In the genomic region with DNA sequence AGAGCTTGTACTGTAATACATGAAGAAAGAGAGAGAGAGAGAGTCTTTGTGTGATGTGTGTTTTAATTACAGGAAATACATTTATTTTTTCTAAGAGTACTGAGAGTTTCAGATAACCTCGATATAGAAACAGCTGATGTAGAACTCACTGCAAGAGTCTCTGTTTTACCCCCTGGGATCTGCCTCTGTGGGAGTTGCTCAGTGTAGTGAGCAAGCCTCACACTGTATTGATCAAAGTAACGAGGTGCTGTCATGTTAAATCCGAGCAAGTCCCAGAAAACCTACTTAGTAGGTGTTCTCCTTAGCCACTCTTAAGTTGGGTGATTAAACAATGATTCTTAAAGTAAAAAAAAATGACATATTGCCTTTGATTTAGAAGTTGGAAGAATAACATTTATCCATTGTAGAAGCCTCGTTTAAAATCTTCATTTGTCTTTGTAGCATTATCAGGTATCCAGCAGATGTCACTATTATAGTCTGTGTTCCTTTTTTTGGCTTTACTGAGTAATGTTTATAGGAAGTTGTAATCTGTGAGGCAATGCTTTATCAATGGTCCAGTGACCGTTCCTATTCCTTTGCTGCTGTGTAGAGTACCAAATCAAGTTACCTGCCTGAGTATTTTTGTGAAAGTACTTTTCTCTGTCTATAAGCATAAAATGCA, we compare ENCODE assay signal across 9 cellular contexts.
DNase-seq lines count a peak whose midpoint lies in the region; ATAC-seq, FAIRE-seq and TF ChIP-seq lines count a peak whose summit lies in the region.
"Had no signal": no experiment of that assay in that cellular context is flagged by ENCODE, and none has a peak within 500 bp of the region (broad histone marks: within the 10 kb centered on the region; RNA-seq: fewer than 3 reads in every experiment).

No MANE protein-coding gene starts in this region.

- CTCF ChIA-PET in activated CD8-positive, alpha-beta memory T cell treated with anti-CD3 and anti-CD28 coated beads, Interleukin-2, amount 10 ng/mL, durations not matched to agents 7 days and 5 days (lab: Charles Lee): interaction anchor here (1.3 to 1.6 kb wide), 5 partner anchors 9 to 419 kb away, joined by 3 to 6 read pairs (median 4); no protein-coding TSS in a partner anchor

- FAIRE-seq in H54 (lab: Jason Lieb, UNC): peak; percentile 30

- H3K36me3 ChIP-seq in OCI-LY3 (replicated peaks; ENCODE audit: low read depth, low read length): no peaks in the 10 kb centered on the region

- H3K9me3 Mint-ChIP-seq in activated CD8-positive, alpha-beta memory T cell treated with anti-CD3 and anti-CD28 coated beads, Interleukin-2, amount 10 ng/mL, durations not matched to agents 7 days and 5 days (ENCODE audit: low read depth): no peaks in the 10 kb centered on the region
- H3K9me3 Mint-ChIP-seq: T-cell had no signal

- no peaks in the 10 kb centered on the region for H3K79me2 ChIP-seq in OCI-LY3 (ENCODE audit: low read length)

- no peak for TF ChIP-seq POLR2A in H54 (IDR thresholded peaks at IDR 0.05; ENCODE audit: low read depth, low read length)

- H3K27ac ChIP-seq in OCI-LY3 (ENCODE audit: low read length): no peak overlapping the region

- no peaks in the 10 kb centered on the region for H3K4me1 Mint-ChIP-seq in activated CD8-positive, alpha-beta memory T cell treated with anti-CD3 and anti-CD28 coated beads, Interleukin-2, amount 10 ng/mL, durations not matched to agents 7 days and 5 days

- peak overlapping the region; percentile 23 for H3K4me2 ChIP-seq in OCI-LY3 (ENCODE audit: low read length)

- H4K20me1 ChIP-seq in OCI-LY3 (ENCODE audit: insufficient read depth, low read length): no peaks in the 10 kb centered on the region

- H3K4me1 ChIP-seq in OCI-LY3 (ENCODE audit: low read length): peaks cover 3% of the 10 kb centered on the region; the same call in 1 of the 2 replicates

- DNase-seq in AG09319 (ENCODE audit: extremely low read depth, low read depth): no peak
- DNase-seq in H54 (ENCODE audit: insufficient read length, low spot score): no peak
- DNase-seq in fibroblast of the aortic adventitia (ENCODE audit: low read depth): peak; percentile 8
- DNase-seq in activated CD8-positive, alpha-beta memory T cell treated with anti-CD3 and anti-CD28 coated beads, Interleukin-2, amount 10 ng/mL, durations not matched to agents 7 days and 5 days: no peak
- no peak for DNase-seq in islet precursor cell
- DNase-seq: T-cell had no signal

- H3K4me3 ChIP-seq in OCI-LY3 (ENCODE audit: low read length) (no peak overlapping the region), fibroblast of the aortic adventitia (ENCODE audit: low read depth, low read length) (no peak overlapping the region)

- no peaks in the 10 kb centered on the region for H3K36me3 Mint-ChIP-seq in activated CD8-positive, alpha-beta memory T cell treated with anti-CD3 and anti-CD28 coated beads, Interleukin-2, amount 10 ng/mL, durations not matched to agents 7 days and 5 days
- H3K36me3 Mint-ChIP-seq: T-cell had no signal

- no peak for ATAC-seq in GM21717 (IDR thresholded peaks at IDR 0.05; ENCODE audit: unreplicated experiment)
- no peak for ATAC-seq in activated CD8-positive, alpha-beta memory T cell treated with anti-CD3 and anti-CD28 coated beads, Interleukin-2, amount 10 ng/mL, durations not matched to agents 7 days and 5 days
- no peak for ATAC-seq in HG03139 (IDR thresholded peaks at IDR 0.05; ENCODE audit: unreplicated experiment)
- ATAC-seq: T-cell had no signal

- H3K4me3 Mint-ChIP-seq in activated CD8-positive, alpha-beta memory T cell treated with anti-CD3 and anti-CD28 coated beads, Interleukin-2, amount 10 ng/mL, durations not matched to agents 7 days and 5 days: no peak overlapping the region
- H3K4me3 Mint-ChIP-seq: T-cell had no signal

- peaks cover 30% of the 10 kb centered on the region for H3K27me3 Mint-ChIP-seq in activated CD8-positive, alpha-beta memory T cell treated with anti-CD3 and anti-CD28 coated beads, Interleukin-2, amount 10 ng/mL, durations not matched to agents 7 days and 5 days

- H3K9me3 ChIP-seq in OCI-LY3 (ENCODE audit: insufficient read depth, low read length): no peaks in the 10 kb centered on the region

- TF ChIP-seq CTCF in AG09319 (IDR thresholded peaks at IDR 0.05; ENCODE audit: low read depth, low read length): peak; percentile 34
- TF ChIP-seq CTCF in OCI-LY3 (IDR thresholded peaks at IDR 0.05; ENCODE audit: low read depth, low read length): peak; percentile 64
- TF ChIP-seq CTCF in fibroblast of the aortic adventitia (IDR thresholded peaks at IDR 0.05; ENCODE audit: insufficient read depth, low read length): peak; percentile 11

- H3K27ac Mint-ChIP-seq in activated CD8-positive, alpha-beta memory T cell treated with anti-CD3 and anti-CD28 coated beads, Interleukin-2, amount 10 ng/mL, durations not matched to agents 7 days and 5 days: no peak overlapping the region
- H3K27ac Mint-ChIP-seq: T-cell had no signal

- no peak overlapping the region for H2AFZ ChIP-seq in OCI-LY3 (ENCODE audit: low read depth, low read length)

- H3K27me3 ChIP-seq in OCI-LY3 (ENCODE audit: low read depth, low read length): peaks cover 67% of the 10 kb centered on the region

- no peak overlapping the region for H3K9ac ChIP-seq in OCI-LY3 (ENCODE audit: low read length)

Comparison
In these comparisons a context has a peak if more than half of its experiments do, and no peak if none do; other contexts are left out.
1. CTCF ChIP-seq: peak in every context shown above with its lines; median percentile 64 in OCI-LY3; 34 in AG09319; 11 in fibroblast of the aortic adventitia.